27 cellular contexts compared by ENCODE assay signal in genomic region chr7:80957226-80957625, GRCh38. TPM values are rescaled to one million over a fixed set of nuclear protein-coding genes. Genes with fewer than 3 reads are reported as not detected.
"Had no signal": no experiment of that assay in that cellular context is flagged by ENCODE, and none has a peak within 500 bp of the region (broad histone marks: within the 10 kb centered on the region; RNA-seq: fewer than 3 reads in every experiment).

No MANE protein-coding gene starts in this region.

- DNase-seq: activated CD4-positive, alpha-beta memory T cell treated with anti-CD3 and anti-CD28 coated beads, Interleukin-2, amount 10 ng/mL, durations not matched to agents 7 days and 5 days; activated CD4-positive, alpha-beta T cell treated with anti-CD3 and anti-CD28 coated beads for 1 hour; activated CD4-positive, alpha-beta T cell treated with anti-CD3 and anti-CD28 coated beads for 4 hours; activated CD4-positive, alpha-beta T cell treated with anti-CD3 and anti-CD28 coated beads, Interleukin-2, amount 10 ng/mL, durations not matched to agents 7 days and 5 days; activated CD4-positive, alpha-beta T cell treated with anti-CD3 and anti-CD28 coated beads, Interleukin-2, amount 50 U/mL, for 4 hours; activated CD8-positive, alpha-beta memory T cell treated with anti-CD3 and anti-CD28 coated beads, Interleukin-2, amount 50 U/mL, for 48 hours; activated gamma-delta T cell; activated naive CD4-positive, alpha-beta T cell; activated naive CD4-positive, alpha-beta T cell treated with anti-CD3 and anti-CD28 coated beads, Interleukin-2, amount 10 ng/mL, durations not matched to agents 7 days and 5 days; activated naive CD8-positive, alpha-beta T cell treated with anti-CD3 and anti-CD28 coated beads, Interleukin-2, amount 10 ng/mL, durations not matched to agents 7 days and 5 days; activated T-cell treated with anti-CD3 and anti-CD28 coated beads for 4 hours; activated T-cell treated with anti-CD3 and anti-CD28 coated beads, Interleukin-2, amount 50 U/mL, for 24 hours; activated T-cell treated with anti-CD3 and anti-CD28 coated beads, Interleukin-2, amount 50 U/mL, for 72 hours; brain microvascular endothelial cell; dorsolateral prefrontal cortex; effector memory CD4-positive, alpha-beta T cell; endodermal cell; foreskin fibroblast; head of caudate nucleus; hippocampal formation; T1000 had no signal

- H3K9me3 ChIP-seq: ascending aorta had no signal

- H3K27me3 ChIP-seq: ascending aorta, brain microvascular endothelial cell, dorsolateral prefrontal cortex had no signal

- H3K4me1 ChIP-seq: ascending aorta had no signal

- H3K36me3 ChIP-seq: ascending aorta, brain microvascular endothelial cell had no signal

- H3K4me3 ChIP-seq: ascending aorta, coronary artery, dorsolateral prefrontal cortex had no signal

- H3K27ac ChIP-seq: ascending aorta, brain microvascular endothelial cell, coronary artery, dorsolateral prefrontal cortex, VCaP had no signal

- ATAC-seq: activated naive CD4-positive, alpha-beta T cell treated with anti-CD3 and anti-CD28 coated beads, Interleukin-2, amount 50 U/mL, for 72 hours; activated T-cell treated with anti-CD3 and anti-CD28 coated beads, Interleukin-2, amount 50 U/mL, for 72 hours; esophagus mucosa; WTC11 had no signal

RNA-seq across cellular contexts. Expression of gene SEMA3C, which starts 38.4 kb away (rescaled TPM):
- total RNA-seq: activated CD4-positive, alpha-beta memory T cell treated with anti-CD3 and anti-CD28 coated beads, Interleukin-2, amount 10 ng/mL, durations not matched to agents 7 days and 5 days; activated CD4-positive, alpha-beta T cell treated with anti-CD3 and anti-CD28 coated beads, Interleukin-2, amount 10 ng/mL, durations not matched to agents 7 days and 5 days; activated naive CD4-positive, alpha-beta T cell treated with anti-CD3 and anti-CD28 coated beads, Interleukin-2, amount 50 U/mL, for 72 hours; activated T-cell treated with anti-CD3 and anti-CD28 coated beads, Interleukin-2, amount 50 U/mL, for 72 hours had no signal
